ENCODE assay signal across 8 cellular contexts in genomic region chr6:11277275-11278206, GRCh38. TPM values are rescaled to one million over a fixed set of nuclear protein-coding genes. Genes with fewer than 3 reads are reported as not detected.
DNase-seq lines count a peak whose midpoint lies in the region; ATAC-seq and TF ChIP-seq lines count a peak whose summit lies in the region.

No MANE protein-coding gene starts in this region.

- H3K9me3 Mint-ChIP-seq in natural killer cell treated with Interleukin-12 subunit alpha and Interleukin-12 subunit beta and Interleukin-15 and Interleukin-18, amount 100 ng/mL, for 72 hours = no peaks in the 10 kb centered on the region

- H3K27me3 Mint-ChIP-seq in natural killer cell treated with Interleukin-12 subunit alpha and Interleukin-12 subunit beta and Interleukin-15 and Interleukin-18, amount 100 ng/mL, for 72 hours = no peaks in the 10 kb centered on the region

- H3K79me2 ChIP-seq in mammary epithelial cell (ENCODE audit: insufficient read depth, low read length) = no peaks in the 10 kb centered on the region

- no peaks in the 10 kb centered on the region for H4K20me1 ChIP-seq in mammary epithelial cell (ENCODE audit: insufficient read depth, low read length)

- H3K27ac Mint-ChIP-seq in natural killer cell treated with Interleukin-12 subunit alpha and Interleukin-12 subunit beta and Interleukin-15 and Interleukin-18, amount 100 ng/mL, for 72 hours = peak overlapping the region; percentile 83 to 99

- DNase-seq in GM04503 (ENCODE audit: low read depth) (peak; percentile 48), HT-29 (ENCODE audit: low spot score) (peak; percentile 87), mammary epithelial cell (peak; percentile 73), SHP77 (lab: John Stamatoyannopoulos, UW) (no peak), erythroblast (lab: John Stamatoyannopoulos, UW) (no peak), NCI-H345 treated with DMSO at 0.1 percent for 48 hours (lab: John Stamatoyannopoulos, UW; ENCODE audit: unreplicated experiment) (no peak)
- no peak for DNase-seq in natural killer cell treated with Interleukin-12 subunit alpha and Interleukin-12 subunit beta and Interleukin-15 and Interleukin-18, amount 100 ng/mL, for 72 hours (ENCODE audit: low spot score)

- TF ChIP-seq POLR2A in erythroblast (IDR thresholded peaks at IDR 0.05; ENCODE audit: low read length) = no peak

- peaks cover 23% of the 10 kb centered on the region for H3K36me3 Mint-ChIP-seq in natural killer cell treated with Interleukin-12 subunit alpha and Interleukin-12 subunit beta and Interleukin-15 and Interleukin-18, amount 100 ng/mL, for 72 hours

- peak overlapping the region; percentile 88 for H2AFZ ChIP-seq in mammary epithelial cell (ENCODE audit: low read depth, low read length)

- intact Hi-C loops in mammary epithelial cell (cut with micrococcal nuclease) = loop anchor here (5.0 kb wide), 1 partner anchor 40 kb away; no protein-coding TSS in a partner anchor

- no peak overlapping the region for H3K9ac ChIP-seq in mammary epithelial cell (ENCODE audit: insufficient read depth, low read length)

- 20% methylated on average over 12 of the region's 14 CpGs for whole genome bisulfite sequencing in mammary epithelial cell (ENCODE audit: low coverage, missing lambda C conversion rate)

- H3K36me3 ChIP-seq in mammary epithelial cell (ENCODE audit: insufficient read depth, low read length) = no peaks in the 10 kb centered on the region

- peak overlapping the region; percentile 69 for H3K4me2 ChIP-seq in mammary epithelial cell (ENCODE audit: insufficient read depth, low read depth, low read length)

- dilution Hi-C loops in mammary epithelial cell (cut with HindIII; ENCODE audit: low sequenced_read_pairs) = no loop called here

- H3K27ac ChIP-seq in mammary epithelial cell (ENCODE audit: insufficient read depth, low read depth, low read length) = peak overlapping the region; percentile 48

- no peaks in the 10 kb centered on the region for H3K9me3 ChIP-seq in mammary epithelial cell (replicated peaks; ENCODE audit: insufficient read depth, low read length)

- peaks cover 39 to 61% of the 10 kb centered on the region in 2 donors for H3K4me1 Mint-ChIP-seq in natural killer cell treated with Interleukin-12 subunit alpha and Interleukin-12 subunit beta and Interleukin-15 and Interleukin-18, amount 100 ng/mL, for 72 hours (ENCODE audit: low read depth in 2 of 2)

- no peak for TF ChIP-seq CTCF in mammary epithelial cell (conservative IDR thresholded peaks at IDR 0.05 in 1 of 2, IDR thresholded peaks at IDR 0.05 in 1 of 2; ENCODE audit: extremely low read depth in 1 of 2, insufficient read depth in 1 of 2, low read depth in 1 of 2, low read length in 2 of 2)

- H3K27me3 ChIP-seq in mammary epithelial cell (ENCODE audit: insufficient read depth, low read length) = no peaks in the 10 kb centered on the region

- in situ Hi-C loops in mammary epithelial cell (cut with MboI; ENCODE audit: low sequenced_read_pairs in 2 of 2) = no loop called here

- CTCF ChIA-PET in mammary epithelial cell (lab: Charles Lee; ENCODE audit: low non-redundant PET) = no interaction called here

- TSS peak; percentile 71 for BruUV-seq in mammary epithelial cell (replicated peaks; lab: Mats Ljungman, UMichigan)

- peak overlapping the region; percentile 88 for H3K4me3 Mint-ChIP-seq in natural killer cell treated with Interleukin-12 subunit alpha and Interleukin-12 subunit beta and Interleukin-15 and Interleukin-18, amount 100 ng/mL, for 72 hours

- H3K4me3 ChIP-seq in mammary epithelial cell (replicated peaks in 1 of 3; ENCODE audit: insufficient read depth in 1 of 3, low read depth in 2 of 3, low read length in 3 of 3) = no peak overlapping the region

- H3K4me1 ChIP-seq in mammary epithelial cell (ENCODE audit: insufficient read depth, low read length) = peaks cover 22% of the 10 kb centered on the region

- peak; percentile 34 for ATAC-seq in GM19467 (IDR thresholded peaks at IDR 0.05; ENCODE audit: unreplicated experiment)
- ATAC-seq in natural killer cell treated with Interleukin-12 subunit alpha and Interleukin-12 subunit beta and Interleukin-15 and Interleukin-18, amount 100 ng/mL, for 72 hours = peak in 1 of 2 donors; percentile 72

RNA-seq across cellular contexts. Expression of gene NEDD9, which starts 45.1 kb away (rescaled TPM):
- total RNA-seq in HT-29 (2014; rRNA removed; shearing (Covaris generic)) = 35.4 and 36.4 TPM in 2 replicates
- 10 to 100 TPM in 1 of 2 donors, 1 to 10 TPM in 1; 7.8 to 69.7 TPM for total RNA-seq in mammary epithelial cell
- 4.8 TPM for polyA plus RNA-seq in mammary epithelial cell
- 3.5 TPM for polyA minus RNA-seq in mammary epithelial cell
- total RNA-seq in natural killer cell treated with Interleukin-12 subunit alpha and Interleukin-12 subunit beta and Interleukin-15 and Interleukin-18, amount 100 ng/mL, for 72 hours = 10 to 100 TPM; 59.9 to 81.3 TPM

Comparison
In these comparisons a context has a peak if more than half of its experiments do, and no peak if none do; other contexts are left out.
1. DNase-seq: peak in GM04503 (single experiment), HT-29 (single experiment) and mammary epithelial cell (single experiment); none in natural killer cell treated with Interleukin-12 subunit alpha and Interleukin-12 subunit beta and Interleukin-15 and Interleukin-18, amount 100 ng/mL, for 72 hours (single experiment), SHP77 (0 of 2), erythroblast (0 of 2) and NCI-H345 treated with DMSO at 0.1 percent for 48 hours (single experiment).